24 cellular contexts compared by ENCODE assay signal in the genomic region with DNA sequence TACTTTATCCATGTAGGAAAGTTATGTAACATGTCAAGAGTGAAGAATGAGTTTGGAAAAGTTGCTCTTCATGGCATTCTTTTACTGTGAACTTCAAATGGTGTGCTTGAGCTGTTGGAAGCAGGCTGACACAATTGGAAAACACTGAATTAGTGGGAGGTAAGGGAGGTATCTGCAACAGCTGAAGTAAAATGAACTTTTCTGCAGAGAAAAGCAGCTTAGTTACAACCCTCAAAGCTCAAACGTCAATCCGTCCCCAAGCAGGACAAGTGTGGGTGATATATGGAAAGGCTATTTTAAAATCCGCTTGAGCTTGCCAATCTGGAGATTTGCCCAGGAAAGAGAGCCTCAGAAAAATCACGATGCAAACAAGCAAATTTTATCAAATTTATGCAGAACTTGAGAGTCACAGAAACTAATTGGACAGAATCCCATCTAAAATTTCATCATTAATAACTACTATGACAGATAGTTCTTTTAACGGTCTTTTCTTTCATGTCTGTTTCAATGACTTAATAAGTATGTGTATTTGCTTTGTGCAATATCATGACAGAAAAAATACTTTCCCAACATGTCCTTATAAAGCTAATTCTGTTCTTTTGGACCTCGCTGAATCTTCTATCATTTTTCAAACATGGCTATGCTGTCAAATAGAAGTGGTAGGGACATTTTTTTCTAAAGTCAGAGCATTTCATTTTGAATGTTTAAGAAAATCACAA.
A peak's percentile ranks its signal among the peaks of the same experiment; 100 is the strongest.
DNase-seq lines count a peak whose midpoint lies in the region; ATAC-seq and TF ChIP-seq lines count a peak whose summit lies in the region.
"Had no signal": no experiment of that assay in that cellular context is flagged by ENCODE, and none has a peak within 500 bp of the region (broad histone marks: within the 10 kb centered on the region; RNA-seq: fewer than 3 reads in every experiment).

No MANE protein-coding gene starts in this region.

- H3K4me3 ChIP-seq in esophagus squamous epithelium (peak overlapping the region in 1 of 4 donors; percentile 32), aorta (ENCODE audit: low read length in 2 of 2) (no peak overlapping the region), suprapubic skin (no peak overlapping the region), tibial artery (peak overlapping the region in 1 of 2 donors; percentile 10)
- H3K4me3 ChIP-seq: dorsolateral prefrontal cortex, GM12878, Peyer's patch, right lobe of liver had no signal

- 19 to 24% methylated on average over 6 of the region's 6 CpGs for WGBS in esophagus squamous epithelium, 2 donors
- 5 to 6% methylated on average over 6 of the region's 6 CpGs for WGBS in aorta, 2 donors
- 26% methylated on average over 6 of the region's 6 CpGs for whole genome bisulfite sequencing in suprapubic skin

- TF ChIP-seq CTCF in esophagus squamous epithelium (IDR thresholded peaks at IDR 0.05) (no peak), suprapubic skin (IDR thresholded peaks at IDR 0.05) (no peak), tibial artery (IDR thresholded peaks at IDR 0.05) (no peak)

- intact Hi-C loops in esophagus squamous epithelium (cut with DNase I): no loop called here
- intact Hi-C loops in aorta (cut with DNase I): no loop called here
- intact Hi-C loops in tibial artery (cut with DNase I; ENCODE audit: low total_unique reads): no loop called here

- H3K4me1 ChIP-seq in esophagus squamous epithelium (no peaks in the 10 kb centered on the region), aorta (ENCODE audit: control insufficient read depth in 1 of 2, insufficient read depth in 2 of 2, low read length in 2 of 2) (peaks cover 0 to 4% of the 10 kb centered on the region in 2 donors), suprapubic skin (peaks cover 5% of the 10 kb centered on the region), tibial artery (peaks cover 0 to 15% (median 0%) of the 10 kb centered on the region in 4 donors)
- H3K4me1 ChIP-seq: Peyer's patch, right lobe of liver had no signal

- peak; percentile 15 for DNase-seq in NCI-H1105 treated with DMSO at 0.1 percent for 48 hours (lab: John Stamatoyannopoulos, UW)
- no peak for DNase-seq in NCI-H1105 (lab: John Stamatoyannopoulos, UW)
- DNase-seq in esophagus squamous epithelium (lab: John Stamatoyannopoulos, UW): no peak
- DNase-seq in left kidney (ENCODE audit: low read depth, low spot score): peak; percentile 7
- no peak for DNase-seq in aorta
- DNase-seq in NCI-H510A treated with DMSO at 0.1 percent for 48 hours (lab: John Stamatoyannopoulos, UW): no peak
- DNase-seq in suprapubic skin (ENCODE audit: low spot score in 2 of 2): no peak
- no peak for DNase-seq in tibial artery
- DNase-seq: activated CD4-positive, alpha-beta T cell treated with anti-CD3 and anti-CD28 coated beads, Interleukin-2, amount 10 ng/mL, durations not matched to agents 24 days and 14 days; activated gamma-delta T cell; activated T-cell treated with anti-CD3 and anti-CD28 coated beads, Interleukin-2, amount 50 U/mL, for 1 hour; CD4-positive, alpha-beta T cell; dorsolateral prefrontal cortex; Kasumi-1; kidney; NCI-H1694 treated with DMSO at 0.1 percent for 48 hours; NCI-H526; Peyer's patch; right lobe of liver; stimulated activated CD4-positive, alpha-beta T cell treated with anti-CD3 and anti-CD28 coated beads, Interleukin-12 subunit alpha, Interleukin-12 subunit beta, amount 100 ng/mL, for 4 hours; stimulated activated CD4-positive, alpha-beta T cell treated with anti-CD3 and anti-CD28 coated beads, Interleukin-4, amount 100 ng/mL, for 1 hour; SW 1271 had no signal

- no peaks in the 10 kb centered on the region for H3K36me3 ChIP-seq in esophagus squamous epithelium
- no peaks in the 10 kb centered on the region for H3K36me3 ChIP-seq in aorta (ENCODE audit: control insufficient read depth in 1 of 2, insufficient read depth in 2 of 2, low read length in 1 of 2)
- no peaks in the 10 kb centered on the region for H3K36me3 ChIP-seq in suprapubic skin
- H3K36me3 ChIP-seq in tibial artery: no peaks in the 10 kb centered on the region
- H3K36me3 ChIP-seq: Peyer's patch, right lobe of liver had no signal

- peak; percentile 30 for ATAC-seq in aorta (ENCODE audit: low FRiP score)
- ATAC-seq: GM12878, right lobe of liver had no signal

- TF ChIP-seq POLR2A in esophagus squamous epithelium (IDR thresholded peaks at IDR 0.05) (no peak), suprapubic skin (IDR thresholded peaks at IDR 0.05) (no peak)

- TF ChIP-seq EP300 in suprapubic skin (IDR thresholded peaks at IDR 0.05): no peak

- H3K9me3 ChIP-seq in esophagus squamous epithelium (no peaks in the 10 kb centered on the region), aorta (ENCODE audit: control insufficient read depth, low read length) (peaks cover 1% of the 10 kb centered on the region), suprapubic skin (no peaks in the 10 kb centered on the region), tibial artery (no peaks in the 10 kb centered on the region)
- H3K9me3 ChIP-seq: Peyer's patch, right lobe of liver had no signal

- H3K27me3 ChIP-seq in esophagus squamous epithelium: no peaks in the 10 kb centered on the region
- no peaks in the 10 kb centered on the region for H3K27me3 ChIP-seq in aorta (ENCODE audit: control insufficient read depth in 1 of 2, insufficient read depth in 2 of 2, low read length in 1 of 2)
- no peaks in the 10 kb centered on the region for H3K27me3 ChIP-seq in suprapubic skin
- H3K27me3 ChIP-seq in tibial artery: no peaks in the 10 kb centered on the region
- H3K27me3 ChIP-seq: dorsolateral prefrontal cortex, Peyer's patch, right lobe of liver had no signal

- H3K27ac ChIP-seq in esophagus squamous epithelium (peak overlapping the region in 3 of 4 donors; percentile 38 to 71 (median 65)), aorta (ENCODE audit: low read depth in 1 of 2, low read length in 2 of 2) (no peak overlapping the region), suprapubic skin (no peak overlapping the region), tibial artery (no peak overlapping the region)
- H3K27ac ChIP-seq: 22Rv1, dorsolateral prefrontal cortex, Peyer's patch, right lobe of liver had no signal

Comparison
In these comparisons a context has a peak if more than half of its experiments do, and no peak if none do; other contexts are left out.
1. DNase-seq: peak in NCI-H1105 treated with DMSO at 0.1 percent for 48 hours (single experiment) and left kidney (single experiment); none in NCI-H1105 (single experiment), esophagus squamous epithelium (single experiment), aorta (0 of 2), NCI-H510A treated with DMSO at 0.1 percent for 48 hours (single experiment), suprapubic skin (0 of 2) and tibial artery (0 of 2).
2. H3K27ac ChIP-seq: peak in esophagus squamous epithelium (3 of 4); none in aorta (0 of 2), suprapubic skin (single experiment) and tibial artery (0 of 2).